Comparison of ENCODE assay signal across 22 cellular contexts in genomic region chrX:96147645-96148044, GRCh38.
"Had no signal": no experiment of that assay in that cellular context is flagged by ENCODE, and none has a peak within 500 bp of the region (broad histone marks: within the 10 kb centered on the region; RNA-seq: fewer than 3 reads in every experiment).

No MANE protein-coding gene starts in this region.

- FAIRE-seq: frontal cortex had no signal

- H3K4me3 ChIP-seq: ascending aorta, esophagus muscularis mucosa, ovary, right lobe of liver, thyroid gland, vagina had no signal

- DNase-seq: activated CD4-positive, alpha-beta T cell treated with anti-CD3 and anti-CD28 coated beads, Interleukin-2, amount 10 ng/mL, durations not matched to agents 24 days and 14 days; activated CD8-positive, alpha-beta T cell treated with anti-CD3 and anti-CD28 coated beads for 36 hours; activated effector memory CD4-positive, alpha-beta T cell treated with Interleukin-2 at 50 U/mL for 16 hours; activated naive CD4-positive, alpha-beta T cell treated with anti-CD3 and anti-CD28 coated beads, Interleukin-2, amount 50 U/mL, for 16 hours; activated T-cell treated with anti-CD3 and anti-CD28 coated beads, Interleukin-2, amount 50 U/mL, for 24 hours; effector CD8-positive, alpha-beta T cell; hypothalamus; islet precursor cell; left ventricle myocardium superior; mesendoderm; naive thymus-derived CD4-positive, alpha-beta T cell; right lobe of liver; stimulated activated CD4-positive, alpha-beta T cell treated with anti-CD3 and anti-CD28 coated beads, Interleukin-4, amount 100 ng/mL, for 24 hours; T-helper 1 cell; T-helper 9 cell; thyroid gland had no signal

- H3K9me3 ChIP-seq: ovary, right lobe of liver, thyroid gland, vagina had no signal

- ATAC-seq: activated CD8-positive, alpha-beta T cell treated with anti-CD3 and anti-CD28 coated beads for 36 hours; left ventricle myocardium superior; naive thymus-derived CD4-positive, alpha-beta T cell; right lobe of liver; stimulated activated effector memory CD8-positive, alpha-beta T cell treated with anti-CD3 and anti-CD28 coated beads, Interleukin-12 subunit alpha, Interleukin-12 subunit beta, amount 100 ng/mL, for 72 hours had no signal

- H3K27me3 ChIP-seq: ascending aorta, esophagus muscularis mucosa, ovary, right lobe of liver, thyroid gland, vagina had no signal

- H3K27ac ChIP-seq: right lobe of liver, thyroid gland, vagina had no signal

- H3K4me1 ChIP-seq: ascending aorta, right lobe of liver, thyroid gland, vagina had no signal

- H3K36me3 ChIP-seq: ascending aorta, esophagus muscularis mucosa, ovary, right lobe of liver, thyroid gland, vagina had no signal
